In genomic region chr19:12881172-12881808, GRCh38 we compare ENCODE assay signal across 1 cellular context.
A peak's percentile ranks its signal among the peaks of the same experiment; 100 is the strongest.
TF ChIP-seq lines count a peak whose summit lies in the region.

A gene with protein sequence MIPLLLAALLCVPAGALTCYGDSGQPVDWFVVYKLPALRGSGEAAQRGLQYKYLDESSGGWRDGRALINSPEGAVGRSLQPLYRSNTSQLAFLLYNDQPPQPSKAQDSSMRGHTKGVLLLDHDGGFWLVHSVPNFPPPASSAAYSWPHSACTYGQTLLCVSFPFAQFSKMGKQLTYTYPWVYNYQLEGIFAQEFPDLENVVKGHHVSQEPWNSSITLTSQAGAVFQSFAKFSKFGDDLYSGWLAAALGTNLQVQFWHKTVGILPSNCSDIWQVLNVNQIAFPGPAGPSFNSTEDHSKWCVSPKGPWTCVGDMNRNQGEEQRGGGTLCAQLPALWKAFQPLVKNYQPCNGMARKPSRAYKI (minus strand): TSS chr19:12881449. CDS start chr19:12881375, 74 bp downstream.

TF ChIP-seq in K562, 482 proteins besides CTCF, POLR2A, EP300 and RAD21 (continued from another document and continues in another):
- TF ChIP-seq ZBTB26 (CRISPR knock-in tag; IDR thresholded peaks at IDR 0.05) (no peak), ZNF696 (CRISPR knock-in tag; conservative IDR thresholded peaks at IDR 0.05) (no peak), TSHZ1 (CRISPR knock-in tag; IDR thresholded peaks at IDR 0.05) (no peak), WHSC1 (IDR thresholded peaks at IDR 0.05; ENCODE audit: low read length) (no peak), POLR2B (IDR thresholded peaks at IDR 0.05; ENCODE audit: low read depth, partially characterized antibody) (peak; percentile 82), HOXB6 (CRISPR knock-in tag; IDR thresholded peaks at IDR 0.05; ENCODE audit: borderline replicate concordance) (no peak), TAF15 (IDR thresholded peaks at IDR 0.05; ENCODE audit: low read depth, low read length) (0 out of 2 replicates have a peak, but pooled peaks have one; percentile 45), JUN (IDR thresholded peaks at IDR 0.05; ENCODE audit: borderline replicate concordance, low read depth, low read length) (0 out of 2 replicates have a peak, but pooled peaks have one; percentile 34), JUN (CRISPR knock-in tag; IDR thresholded peaks at IDR 0.05; ENCODE audit: borderline replicate concordance) (no peak), PHTF2 (CRISPR knock-in tag; IDR thresholded peaks at IDR 0.05) (no peak), PKNOX1 (IDR thresholded peaks at IDR 0.05) (peak; percentile 47; the same call in 1 of the 2 replicates), HMGN3 (IDR thresholded peaks at IDR 0.05; ENCODE audit: borderline replicate concordance, extremely low read depth, insufficient read length, low read depth, low read length) (peak; percentile 67), HSF4 (CRISPR knock-in tag; IDR thresholded peaks at IDR 0.05; ENCODE audit: borderline replicate concordance) (no peak), DNMT1 (IDR thresholded peaks at IDR 0.05) (no peak), NEUROD1 (IDR thresholded peaks at IDR 0.05; ENCODE audit: borderline replicate concordance, low read depth, low read length, partially characterized antibody) (no peak), RNF219 (CRISPR knock-in tag; IDR thresholded peaks at IDR 0.05) (no peak), ELF4 (CRISPR knock-in tag; IDR thresholded peaks at IDR 0.05) (no peak), ZNF253 (CRISPR knock-in tag; conservative IDR thresholded peaks at IDR 0.05) (no peak), TAF1 (IDR thresholded peaks at IDR 0.05; ENCODE audit: control insufficient read depth, extremely low read depth, insufficient read depth, low read length, severe bottlenecking) (peak; percentile 37), ADNP (tag; IDR thresholded peaks at IDR 0.05) (no peak), RBM34 (IDR thresholded peaks at IDR 0.05; ENCODE audit: borderline replicate concordance, insufficient read depth, low read length) (no peak), NBN (IDR thresholded peaks at IDR 0.05; ENCODE audit: low read depth) (no peak), HMG20B (CRISPR knock-in tag; IDR thresholded peaks at IDR 0.05) (no peak), SIN3A (IDR thresholded peaks at IDR 0.05; ENCODE audit: borderline replicate concordance in 2 of 2, control insufficient read depth in 1 of 2, low read depth in 2 of 2, low read length in 2 of 2) (peak in 1 of 2 experiments; percentile 53; a peak in 1 of 4 replicates), RNF2 (IDR thresholded peaks at IDR 0.05) (no peak), ZBED1 (IDR thresholded peaks at IDR 0.05) (no peak), MAFF (IDR thresholded peaks at IDR 0.05; ENCODE audit: low read length) (no peak), NFATC3 (IDR thresholded peaks at IDR 0.05) (no peak), KLF16 (IDR thresholded peaks at IDR 0.05) (no peak), JUNB (CRISPR knock-in tag; conservative IDR thresholded peaks at IDR 0.05) (no peak), THAP7 (CRISPR knock-in tag; IDR thresholded peaks at IDR 0.05) (no peak), ZSCAN29 (IDR thresholded peaks at IDR 0.05) (no peak), HCFC1 (IDR thresholded peaks at IDR 0.05; ENCODE audit: low read depth, low read length) (no peak), SRSF1 (IDR thresholded peaks at IDR 0.05; ENCODE audit: low read depth, low read length) (no peak), ATF3 (IDR thresholded peaks at IDR 0.05) (peak; percentile 68), ATF3 (CRISPR knock-in tag; conservative IDR thresholded peaks at IDR 0.05) (no peak), E2F5 (CRISPR knock-in tag; IDR thresholded peaks at IDR 0.05) (no peak), ZNF695 (CRISPR knock-in tag; IDR thresholded peaks at IDR 0.05) (no peak), ELF1 (tag; IDR thresholded peaks at IDR 0.05) (no peak; the same call in 1 of the 2 replicates), MAFG (tag; conservative IDR thresholded peaks at IDR 0.05) (no peak), ZBTB1 (CRISPR knock-in tag; IDR thresholded peaks at IDR 0.05; ENCODE audit: borderline replicate concordance, low read depth) (peak; percentile 29; the same call in 1 of the 2 replicates)
- TF ChIP-seq, protein P1, sequence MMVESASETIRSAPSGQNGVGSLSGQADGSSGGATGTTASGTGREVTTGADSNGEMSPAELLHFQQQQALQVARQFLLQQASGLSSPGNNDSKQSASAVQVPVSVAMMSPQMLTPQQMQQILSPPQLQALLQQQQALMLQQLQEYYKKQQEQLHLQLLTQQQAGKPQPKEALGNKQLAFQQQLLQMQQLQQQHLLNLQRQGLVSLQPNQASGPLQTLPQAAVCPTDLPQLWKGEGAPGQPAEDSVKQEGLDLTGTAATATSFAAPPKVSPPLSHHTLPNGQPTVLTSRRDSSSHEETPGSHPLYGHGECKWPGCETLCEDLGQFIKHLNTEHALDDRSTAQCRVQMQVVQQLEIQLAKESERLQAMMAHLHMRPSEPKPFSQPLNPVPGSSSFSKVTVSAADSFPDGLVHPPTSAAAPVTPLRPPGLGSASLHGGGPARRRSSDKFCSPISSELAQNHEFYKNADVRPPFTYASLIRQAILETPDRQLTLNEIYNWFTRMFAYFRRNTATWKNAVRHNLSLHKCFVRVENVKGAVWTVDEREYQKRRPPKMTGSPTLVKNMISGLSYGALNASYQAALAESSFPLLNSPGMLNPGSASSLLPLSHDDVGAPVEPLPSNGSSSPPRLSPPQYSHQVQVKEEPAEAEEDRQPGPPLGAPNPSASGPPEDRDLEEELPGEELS (CRISPR knock-in tag; IDR thresholded peaks at IDR 0.05; ENCODE audit: borderline replicate concordance) = no peak
- TF ChIP-seq, protein P2, sequence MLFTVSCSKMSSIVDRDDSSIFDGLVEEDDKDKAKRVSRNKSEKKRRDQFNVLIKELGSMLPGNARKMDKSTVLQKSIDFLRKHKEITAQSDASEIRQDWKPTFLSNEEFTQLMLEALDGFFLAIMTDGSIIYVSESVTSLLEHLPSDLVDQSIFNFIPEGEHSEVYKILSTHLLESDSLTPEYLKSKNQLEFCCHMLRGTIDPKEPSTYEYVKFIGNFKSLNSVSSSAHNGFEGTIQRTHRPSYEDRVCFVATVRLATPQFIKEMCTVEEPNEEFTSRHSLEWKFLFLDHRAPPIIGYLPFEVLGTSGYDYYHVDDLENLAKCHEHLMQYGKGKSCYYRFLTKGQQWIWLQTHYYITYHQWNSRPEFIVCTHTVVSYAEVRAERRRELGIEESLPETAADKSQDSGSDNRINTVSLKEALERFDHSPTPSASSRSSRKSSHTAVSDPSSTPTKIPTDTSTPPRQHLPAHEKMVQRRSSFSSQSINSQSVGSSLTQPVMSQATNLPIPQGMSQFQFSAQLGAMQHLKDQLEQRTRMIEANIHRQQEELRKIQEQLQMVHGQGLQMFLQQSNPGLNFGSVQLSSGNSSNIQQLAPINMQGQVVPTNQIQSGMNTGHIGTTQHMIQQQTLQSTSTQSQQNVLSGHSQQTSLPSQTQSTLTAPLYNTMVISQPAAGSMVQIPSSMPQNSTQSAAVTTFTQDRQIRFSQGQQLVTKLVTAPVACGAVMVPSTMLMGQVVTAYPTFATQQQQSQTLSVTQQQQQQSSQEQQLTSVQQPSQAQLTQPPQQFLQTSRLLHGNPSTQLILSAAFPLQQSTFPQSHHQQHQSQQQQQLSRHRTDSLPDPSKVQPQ (CRISPR knock-in tag; IDR thresholded peaks at IDR 0.05; ENCODE audit: borderline replicate concordance) = no peak
- TF ChIP-seq, protein P3, sequence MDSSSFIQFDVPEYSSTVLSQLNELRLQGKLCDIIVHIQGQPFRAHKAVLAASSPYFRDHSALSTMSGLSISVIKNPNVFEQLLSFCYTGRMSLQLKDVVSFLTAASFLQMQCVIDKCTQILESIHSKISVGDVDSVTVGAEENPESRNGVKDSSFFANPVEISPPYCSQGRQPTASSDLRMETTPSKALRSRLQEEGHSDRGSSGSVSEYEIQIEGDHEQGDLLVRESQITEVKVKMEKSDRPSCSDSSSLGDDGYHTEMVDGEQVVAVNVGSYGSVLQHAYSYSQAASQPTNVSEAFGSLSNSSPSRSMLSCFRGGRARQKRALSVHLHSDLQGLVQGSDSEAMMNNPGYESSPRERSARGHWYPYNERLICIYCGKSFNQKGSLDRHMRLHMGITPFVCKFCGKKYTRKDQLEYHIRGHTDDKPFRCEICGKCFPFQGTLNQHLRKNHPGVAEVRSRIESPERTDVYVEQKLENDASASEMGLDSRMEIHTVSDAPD (CRISPR knock-in tag; IDR thresholded peaks at IDR 0.05) = no peak
- TF ChIP-seq, protein P4, sequence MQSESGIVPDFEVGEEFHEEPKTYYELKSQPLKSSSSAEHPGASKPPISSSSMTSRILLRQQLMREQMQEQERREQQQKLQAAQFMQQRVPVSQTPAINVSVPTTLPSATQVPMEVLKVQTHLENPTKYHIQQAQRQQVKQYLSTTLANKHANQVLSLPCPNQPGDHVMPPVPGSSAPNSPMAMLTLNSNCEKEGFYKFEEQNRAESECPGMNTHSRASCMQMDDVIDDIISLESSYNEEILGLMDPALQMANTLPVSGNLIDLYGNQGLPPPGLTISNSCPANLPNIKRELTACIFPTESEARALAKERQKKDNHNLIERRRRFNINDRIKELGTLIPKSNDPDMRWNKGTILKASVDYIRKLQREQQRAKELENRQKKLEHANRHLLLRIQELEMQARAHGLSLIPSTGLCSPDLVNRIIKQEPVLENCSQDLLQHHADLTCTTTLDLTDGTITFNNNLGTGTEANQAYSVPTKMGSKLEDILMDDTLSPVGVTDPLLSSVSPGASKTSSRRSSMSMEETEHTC (IDR thresholded peaks at IDR 0.05) = peak; percentile 86
